Comparison of ENCODE assay signal across 8 cellular contexts in genomic region chr5:122846051-122846567, GRCh38. TPM values are rescaled to one million over a fixed set of nuclear protein-coding genes. Genes with fewer than 3 reads are reported as not detected.
DNase-seq lines count a peak whose midpoint lies in the region; ATAC-seq, FAIRE-seq and TF ChIP-seq lines count a peak whose summit lies in the region.

No MANE protein-coding gene starts in this region.

- H4K20me1 ChIP-seq in Karpas-422 (ENCODE audit: insufficient read depth, low read depth, low read length) (no peaks in the 10 kb centered on the region), K562 (replicated peaks; ENCODE audit: control insufficient read depth, insufficient read depth, low read length) (no peaks in the 10 kb centered on the region)

- DNase-seq in Daoy (ENCODE audit: low read depth): peak; percentile 60
- DNase-seq in Karpas-422: no peak
- DNase-seq in K562 (ENCODE audit: extremely low read depth in 1 of 4, low spot score in 3 of 4): no peak
- DNase-seq in left kidney (ENCODE audit: low read depth, low spot score): peak; percentile 74
- DNase-seq in iPS-NIHi7 (ENCODE audit: extremely low spot score): no peak
- DNase-seq in cortex of kidney (lab: John Stamatoyannopoulos, UW): no peak

- intact Hi-C loops in K562 (cut with micrococcal nuclease): no loop called here

- TF ChIP-seq EP300 in K562 (IDR thresholded peaks at IDR 0.05; ENCODE audit: low read length): no peak

- BruUV-seq in K562 (replicated peaks; lab: Mats Ljungman, UMichigan): TSS peak; percentile 53

- POLR2A ChIA-PET in K562 (lab: Yijun Ruan, JAX): no interaction called here

- peak overlapping the region; percentile 92 for H2AFZ ChIP-seq in Karpas-422 (ENCODE audit: low read length)
- H2AFZ ChIP-seq in K562 (ENCODE audit: low read depth, low read length): peak overlapping the region; percentile 75

- H3K79me2 ChIP-seq in Karpas-422 (ENCODE audit: low read length) (no peaks in the 10 kb centered on the region), K562 (ENCODE audit: control insufficient read depth, insufficient read depth, low read length) (no peaks in the 10 kb centered on the region)

- H3K9ac ChIP-seq in Karpas-422 (ENCODE audit: low read length): no peak overlapping the region; the same call in 1 of the 2 replicates
- peak overlapping the region in 1 of 2 experiments; percentile 92; a peak in 2 of 4 replicates for H3K9ac ChIP-seq in K562 (ENCODE audit: insufficient read depth in 1 of 2, low read depth in 2 of 2, low read length in 2 of 2)

- TF ChIP-seq CTCF in K562 (IDR thresholded peaks at IDR 0.05 in 2 of 3, conservative IDR thresholded peaks at IDR 0.05 in 1 of 3; ENCODE audit: insufficient read depth in 2 of 3, low read depth in 1 of 3, low read length in 3 of 3): no peak; a peak in 1 of 6 replicates

- WGBS in K562 (ENCODE audit: insufficient coverage, low coverage, missing lambda C conversion rate): 5% methylated on average over 6 of the region's 6 CpGs
- WGBS in thymus: 20% methylated on average over 6 of the region's 6 CpGs

- H3K4me1 ChIP-seq in Karpas-422 (ENCODE audit: low read length) (peaks cover 17% of the 10 kb centered on the region), K562 (replicated peaks in 1 of 2; ENCODE audit: control insufficient read depth in 2 of 2, insufficient read depth in 2 of 2, low read length in 2 of 2) (peaks cover 11 to 21% of the 10 kb centered on the region in 2 experiments; a peak in 4 of 5 replicates), thymus (ENCODE audit: control insufficient read depth, insufficient read depth, low read length) (peaks cover 9% of the 10 kb centered on the region)

- H3K36me3 ChIP-seq in Karpas-422 (ENCODE audit: insufficient read depth, low read length) (no peaks in the 10 kb centered on the region), K562 (ENCODE audit: control insufficient read depth, insufficient read depth, low read length) (no peaks in the 10 kb centered on the region), thymus (ENCODE audit: control insufficient read depth, insufficient read depth) (no peaks in the 10 kb centered on the region)

- ATAC-seq in K562 (no peak), HG02884 (IDR thresholded peaks at IDR 0.05; ENCODE audit: unreplicated experiment) (no peak)

- CTCF ChIA-PET in K562 (lab: Yijun Ruan, JAX; ENCODE audit: low intra/inter-chr PET ratio): no interaction called here

- H3K27ac ChIP-seq in Karpas-422 (ENCODE audit: low read length) (no peak overlapping the region), K562 (ENCODE audit: extremely low read depth, low read depth, low read length) (no peak overlapping the region), thymus (ENCODE audit: low read depth) (peak overlapping the region; percentile 67)

- H3K4me3 ChIP-seq in Karpas-422 (ENCODE audit: low read length) (peak overlapping the region; percentile 90), K562 (peak overlapping the region; percentile 61), thymus (ENCODE audit: low read length) (peak overlapping the region; percentile 75)

- no peaks in the 10 kb centered on the region for H3K27me3 ChIP-seq in Karpas-422 (ENCODE audit: low read length)
- H3K27me3 ChIP-seq in K562 (ENCODE audit: control insufficient read depth in 2 of 2, insufficient read depth in 2 of 2, low read length in 2 of 2): no peaks in the 10 kb centered on the region
- H3K27me3 ChIP-seq in thymus (ENCODE audit: control insufficient read depth, insufficient read depth): peaks cover 5% of the 10 kb centered on the region

- H3K9me3 ChIP-seq in Karpas-422 (ENCODE audit: low read length) (no peaks in the 10 kb centered on the region), K562 (replicated peaks; ENCODE audit: control insufficient read depth, insufficient read depth, low read depth, low read length) (no peaks in the 10 kb centered on the region), thymus (ENCODE audit: control insufficient read depth) (no peaks in the 10 kb centered on the region)

- H3K4me2 ChIP-seq in Karpas-422 (ENCODE audit: low read depth, low read length, poor library complexity, severe bottlenecking) (peak overlapping the region; percentile 100), K562 (ENCODE audit: insufficient read depth, low read length) (peak overlapping the region; percentile 83)

- no peaks in the 10 kb centered on the region for H3K9me2 ChIP-seq in Karpas-422 (replicated peaks; ENCODE audit: insufficient read depth, low read length)

- H3K9me1 ChIP-seq in K562 (ENCODE audit: control insufficient read depth, insufficient read depth, low read length): no peaks in the 10 kb centered on the region

- no peak for TF ChIP-seq POLR2A in K562 (conservative IDR thresholded peaks at IDR 0.05)

- FAIRE-seq in K562 (lab: Jason Lieb, UNC): no peak

- no peak for TF ChIP-seq RAD21 in K562 (CRISPR knock-in tag; conservative IDR thresholded peaks at IDR 0.05 in 1 of 2, IDR thresholded peaks at IDR 0.05 in 1 of 2)

- in situ Hi-C loops in K562 (cut with MboI): no loop called here

RNA-seq across cellular contexts. Expression of gene SNX24, which starts 0.7 kb away (rescaled TPM):
- total RNA-seq in Daoy (2014; rRNA removed; shearing (Covaris generic)): 36.3 and 36.6 TPM in 2 replicates
- 0.32 TPM in 1 of 2 replicates, not detected in the other for total RNA-seq in Karpas-422 (2014; rRNA removed; shearing (Covaris generic); ENCODE audit: low replicate concordance)
- total RNA-seq in K562 (2011; cell fraction: chromatin; rRNA removed; ENCODE audit: low replicate concordance): 2.5 and 4.8 TPM in 2 replicates
- total RNA-seq in K562 (2011; cell fraction: nucleolus; rRNA removed): 1.1 and 1.7 TPM in 2 replicates
- total RNA-seq in K562 (2011; cell fraction: nucleoplasm; rRNA removed): 2.3 and 3.9 TPM in 2 replicates
- total RNA-seq in K562 (2014; rRNA removed) (4.9 and 6.8 TPM in 2 replicates), K562 (2014; rRNA removed; fragmentation: Illumina TruSeq; extraction: Trizol) (8.6 and 9.2 TPM in 2 replicates), K562 (2015; rRNA removed; fragmentation: Illumina TruSeq; extraction: Trizol) (8.9 and 10.1 TPM in 2 replicates), K562 (2021) (5.8 and 6.4 TPM in 2 replicates)
- polyA plus RNA-seq in K562 (2011; rRNA removed) (4.3 and 5.3 TPM in 2 replicates), K562 (2014; fragmentation: Illumina TruSeq; extraction: Trizol) (9.7 and 9.9 TPM in 2 replicates), K562 (2014; fragmentation: Nextera tagmentation; extraction: Ambion mirVana) (1 to 10 TPM; 7.9 to 8.6 TPM), K562 (2014; rRNA removed) (7.3 and 10.0 TPM in 2 replicates), thymus (11.1 TPM)
- 2.7 and 4.1 TPM in 2 replicates for polyA plus RNA-seq in K562 (2011; cell fraction: cytosol; rRNA removed)
- polyA plus RNA-seq in K562 (2011; cell fraction: nucleus; rRNA removed): 3.3 and 4.3 TPM in 2 replicates
- 8.9 and 13.9 TPM in 2 replicates for polyA plus RNA-seq in K562 (2012)
- polyA minus RNA-seq in K562 (2011; rRNA and poly(A)+ RNA removed): 3.8 and 5.8 TPM in 2 replicates
- polyA minus RNA-seq in K562 (2011; cell fraction: cytosol; rRNA and poly(A)+ RNA removed): 0.86 and 1.5 TPM in 2 replicates
- 0.94 and 2.1 TPM in 2 replicates for polyA minus RNA-seq in K562 (2011; cell fraction: nucleus; rRNA and poly(A)+ RNA removed)

Comparison
In these comparisons a context has a peak if more than half of its experiments do, and no peak if none do; other contexts are left out.
1. DNase-seq: peak in Daoy (single experiment) and left kidney (single experiment); none in Karpas-422 (single experiment), K562 (0 of 4), iPS-NIHi7 (single experiment) and cortex of kidney (single experiment).
2. Peak in every context shown above with its lines, with median percentiles within 50 percentile points of each other: H3K4me3 ChIP-seq.